ENCODE assay signal across 8 cellular contexts in the genomic region with DNA sequence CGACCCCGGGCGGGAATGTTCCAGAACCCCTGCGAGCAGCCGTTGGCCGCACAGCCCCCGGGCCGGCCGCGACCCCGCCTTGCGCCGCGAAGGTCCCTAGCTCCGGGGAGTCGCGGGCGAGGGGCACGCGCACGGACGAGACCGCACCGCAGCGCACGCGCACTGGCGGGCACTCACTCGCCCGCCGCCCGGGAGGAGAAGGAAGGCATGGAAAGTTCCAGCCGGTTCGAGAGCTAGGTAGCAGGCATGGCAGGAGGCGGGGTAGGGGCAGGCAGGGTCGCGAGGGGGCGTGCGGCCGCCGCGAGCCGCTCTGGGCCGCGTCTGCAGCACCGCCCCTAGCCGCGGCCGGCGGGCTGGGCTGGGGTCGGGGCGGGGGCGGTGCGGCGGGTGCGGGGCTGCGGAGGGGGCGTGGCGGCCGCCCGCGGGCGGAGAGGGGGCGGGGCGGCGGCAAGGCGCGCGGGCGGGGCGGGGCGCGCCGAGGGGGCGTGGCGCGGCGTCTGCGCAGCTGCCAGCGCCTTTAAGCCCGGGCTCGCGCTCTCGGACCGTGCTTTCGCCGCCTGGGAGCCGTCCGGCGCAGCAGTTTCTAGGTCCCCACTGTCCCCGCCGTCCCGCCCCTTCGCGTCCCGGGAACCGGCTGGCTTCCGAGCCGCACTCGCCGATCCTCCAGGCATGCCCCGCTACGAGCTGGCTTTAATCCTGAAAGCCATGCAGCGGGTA. TPM values are rescaled to one million over a fixed set of nuclear protein-coding genes. Genes with fewer than 3 reads are reported as not detected.
A peak's percentile ranks its signal among the peaks of the same experiment; 100 is the strongest.
DNase-seq lines count a peak whose midpoint lies in the region; ATAC-seq and TF ChIP-seq lines count a peak whose summit lies in the region.

A gene (plus strand): TSS at position 547 of the 717 bp plus-strand sequence. CDS start 123 bp downstream, at position 670.
A gene (plus strand): TSS at position 547 of the 717 bp plus-strand sequence. CDS start 21,621 bp downstream, outside the sequence.

- TF ChIP-seq CTCF in HL-60 (IDR thresholded peaks at IDR 0.05; ENCODE audit: insufficient read depth, low read length), result no peak
- peak; percentile 51 for TF ChIP-seq CTCF in endodermal cell (conservative IDR thresholded peaks at IDR 0.05)

- H3K27ac ChIP-seq in CD8-positive, alpha-beta memory T cell (ENCODE audit: low read depth, low read length), result peak within 1 kb of the TSS; percentile 63
- peak within 1 kb of the TSS; percentile 83 for H3K27ac ChIP-seq in HL-60 (replicated peaks)
- peak within 1 kb of the TSS; percentile 88 for H3K27ac ChIP-seq in endodermal cell (ENCODE audit: low read depth, low read length)

- H3K4me3 Mint-ChIP-seq in CD8-positive, alpha-beta memory T cell, result peak within 1 kb of the TSS; percentile 91 to 97 (median 95)
- H3K4me3 Mint-ChIP-seq in endodermal cell, result peak within 1 kb of the TSS; percentile 97

- peaks cover 37% of the 10 kb centered on the region for H3K4me1 ChIP-seq in CD8-positive, alpha-beta memory T cell (ENCODE audit: insufficient read depth, low read length)
- peaks cover 4% of the 10 kb centered on the region for H3K4me1 ChIP-seq in endodermal cell (ENCODE audit: control insufficient read depth, insufficient read depth, low read length)

- H3K27me3 ChIP-seq in CD8-positive, alpha-beta memory T cell (ENCODE audit: insufficient read depth, low read length, poor library complexity, severe bottlenecking), result no peaks in the 10 kb centered on the region
- no peaks in the 10 kb centered on the region for H3K27me3 ChIP-seq in HL-60 (ENCODE audit: insufficient read depth, poor library complexity, severe bottlenecking)
- H3K27me3 ChIP-seq in endodermal cell (ENCODE audit: control insufficient read depth, insufficient read depth, low read length, poor library complexity, severe bottlenecking), result no peaks in the 10 kb centered on the region

- peak; percentile 86 for ATAC-seq in GM19455 (IDR thresholded peaks at IDR 0.05; ENCODE audit: unreplicated experiment)

- H3K27ac Mint-ChIP-seq in CD8-positive, alpha-beta memory T cell, result peak within 1 kb of the TSS; percentile 64 to 97 (median 92)
- H3K27ac Mint-ChIP-seq in endodermal cell, result peak within 1 kb of the TSS; percentile 96

- peaks cover 0 to 1% (median 0%) of the 10 kb centered on the region in 5 donors for H3K9me3 Mint-ChIP-seq in CD8-positive, alpha-beta memory T cell
- no peaks in the 10 kb centered on the region for H3K9me3 Mint-ChIP-seq in endodermal cell

- H3K4me3 ChIP-seq in CD8-positive, alpha-beta memory T cell (ENCODE audit: low read length), result peak within 1 kb of the TSS; percentile 61
- H3K4me3 ChIP-seq in HL-60 (replicated peaks; ENCODE audit: insufficient read depth, low read length), result peak within 1 kb of the TSS; percentile 67
- H3K4me3 ChIP-seq in endodermal cell (ENCODE audit: low read length), result peak within 1 kb of the TSS; percentile 91

- POLR2A ChIA-PET in CD8-positive, alpha-beta memory T cell (lab: Charles Lee), result interaction anchor here (0.6 to 4.1 kb wide), 9 partner anchors 8 to 150 kb away, joined by 3 to 30 read pairs (median 5); no protein-coding TSS in a partner anchor

- H3K36me3 Mint-ChIP-seq in CD8-positive, alpha-beta memory T cell, result peaks cover 0 to 25% (median 0%) of the 10 kb centered on the region in 3 donors
- peaks cover 18% of the 10 kb centered on the region for H3K36me3 Mint-ChIP-seq in endodermal cell (ENCODE audit: low read depth)

- 1 to 3% methylated on average over 7 to 104 of the region's 104 CpGs for WGBS in endodermal cell (ENCODE audit: insufficient coverage in 1 of 2, insufficient read length in 1 of 2), 2 experiments

- H3K9ac ChIP-seq in endodermal cell (ENCODE audit: extremely low read depth, low read length, poor library complexity, severe bottlenecking), result peak within 1 kb of the TSS; percentile 95

- peaks cover 0 to 5% of the 10 kb centered on the region in 2 donors for H3K27me3 Mint-ChIP-seq in CD8-positive, alpha-beta memory T cell
- H3K27me3 Mint-ChIP-seq in endodermal cell (ENCODE audit: insufficient read depth), result peaks cover 3% of the 10 kb centered on the region

- H3K36me3 ChIP-seq in CD8-positive, alpha-beta memory T cell (ENCODE audit: insufficient read depth, low read length), result no peaks in the 10 kb centered on the region
- peaks cover 24% of the 10 kb centered on the region for H3K36me3 ChIP-seq in endodermal cell (ENCODE audit: control insufficient read depth, insufficient read depth, low read length)

- H3K9me3 ChIP-seq in CD8-positive, alpha-beta memory T cell (ENCODE audit: low read length), result no peaks in the 10 kb centered on the region
- no peaks in the 10 kb centered on the region for H3K9me3 ChIP-seq in endodermal cell (ENCODE audit: control insufficient read depth, low read length)

- CTCF ChIA-PET in CD8-positive, alpha-beta memory T cell (lab: Charles Lee), result interaction anchor here (0.7 to 6.5 kb wide), 5 partner anchors 38 to 275 kb away, joined by 3 to 43 read pairs (median 3); no protein-coding TSS in a partner anchor

- peak; percentile 63 to 76 (median 71) for DNase-seq in CD8-positive, alpha-beta memory T cell
- peak; percentile 71 to 77 for DNase-seq in HL-60 (ENCODE audit: low read depth in 1 of 2, low spot score in 1 of 2)
- DNase-seq in NOMO-1 treated with DMSO at 0.1 percent for 48 hours (lab: John Stamatoyannopoulos, UW; ENCODE audit: unreplicated experiment), result peak; percentile 75
- DNase-seq in activated CD8-positive, alpha-beta memory T cell treated with anti-CD3 and anti-CD28 coated beads, Interleukin-2, amount 50 U/mL, for 1 hour (ENCODE audit: extremely low read depth), result peak; percentile 50
- peak; percentile 95 for DNase-seq in endodermal cell
- peak; percentile 94 for DNase-seq in mesenteric fat pad (ENCODE audit: low spot score)
- DNase-seq in stimulated activated CD8-positive, alpha-beta memory T cell treated with anti-CD3 and anti-CD28 coated beads, Interleukin-15, amount 100 ng/mL, for 1 hour (ENCODE audit: low read depth), result peak; percentile 55

- H3K4me1 Mint-ChIP-seq in CD8-positive, alpha-beta memory T cell, result peaks cover 6 to 47% (median 43%) of the 10 kb centered on the region in 3 donors
- peaks cover 35% of the 10 kb centered on the region for H3K4me1 Mint-ChIP-seq in endodermal cell

RNA-seq across cellular contexts. Expression of the first gene that starts in this region (rescaled TPM):
- total RNA-seq in CD8-positive, alpha-beta memory T cell, result 100 to 1,000 TPM; 134 to 136 TPM
- 163 TPM for polyA plus RNA-seq in CD8-positive, alpha-beta memory T cell
- 100 to 1,000 TPM; 221 to 282 TPM for total RNA-seq in endodermal cell
- 154 TPM for polyA plus RNA-seq in endodermal cell (2013, experiment 1 of 2)
- polyA plus RNA-seq in endodermal cell (2013, experiment 2 of 2), result 161 TPM
- 69.3 TPM for total RNA-seq in mesenteric fat pad

RNA-seq across cellular contexts. Expression of the second gene that starts in this region (rescaled TPM):
- 10 to 100 TPM; 23.2 to 23.8 TPM for total RNA-seq in CD8-positive, alpha-beta memory T cell
- polyA plus RNA-seq in CD8-positive, alpha-beta memory T cell, result 1.4 TPM
- total RNA-seq in endodermal cell (10 to 100 TPM; 41.9 to 57.2 TPM), mesenteric fat pad (25.0 TPM)
- polyA plus RNA-seq in endodermal cell (2013, experiment 1 of 2), result 13.8 TPM
- polyA plus RNA-seq in endodermal cell (2013, experiment 2 of 2), result 13.9 TPM

Comparison
In these comparisons a context has a peak if more than half of its experiments do, and no peak if none do; other contexts are left out.
1. Peak in every context shown above with its lines: DNase-seq, ATAC-seq, H3K4me3 ChIP-seq and H3K27ac ChIP-seq.